ENCODE assay signal across 8 cellular contexts in the genomic region with DNA sequence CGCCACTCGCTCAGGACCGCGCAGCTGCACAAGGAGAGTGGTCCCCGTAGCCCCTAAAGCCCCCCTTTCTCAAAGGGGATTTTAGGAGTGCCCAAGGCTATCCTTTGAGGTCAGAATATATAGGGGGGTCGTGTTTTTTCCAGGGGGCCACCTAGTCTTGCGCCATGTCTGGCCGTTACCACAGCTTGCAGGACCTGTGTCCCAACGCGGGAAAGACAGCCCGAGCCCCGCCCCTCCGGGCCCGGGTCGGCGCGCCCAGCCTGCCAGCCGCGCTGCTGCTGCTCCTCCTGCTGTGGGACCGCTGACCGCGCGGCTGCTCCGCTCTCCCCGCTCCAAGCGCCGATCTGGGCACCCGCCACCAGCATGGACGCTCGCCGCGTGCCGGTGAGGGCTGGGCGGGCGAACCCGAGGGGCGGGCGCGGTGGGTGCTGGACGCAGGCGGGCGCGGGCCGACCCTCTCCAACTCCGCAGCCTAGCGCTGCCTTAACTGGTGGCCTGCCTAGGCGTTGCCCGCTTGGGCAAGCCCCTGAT. TPM values are rescaled to one million over a fixed set of nuclear protein-coding genes. Genes with fewer than 3 reads are reported as not detected.
A peak's percentile ranks its signal among the peaks of the same experiment; 100 is the strongest.
DNase-seq lines count a peak whose midpoint lies in the region; ATAC-seq and TF ChIP-seq lines count a peak whose summit lies in the region.

A gene (plus strand): TSS at position 272 of the 531 bp plus-strand sequence. CDS start 92 bp downstream, at position 364.

- no peaks in the 10 kb centered on the region for H3K9me3 Mint-ChIP-seq in T-helper 2 cell treated with Interferon-gamma antibody and Interleukin-4, amounts not matched to agents 5 μg/mL and 100 μg/mL, for 36 hours
- H3K9me3 Mint-ChIP-seq in brain: peaks cover 0 to 4% (median 2%) of the 10 kb centered on the region in 5 experiments

- peaks cover 56% of the 10 kb centered on the region for H3K4me1 Mint-ChIP-seq in T-helper 2 cell treated with Interferon-gamma antibody and Interleukin-4, amounts not matched to agents 5 μg/mL and 100 μg/mL, for 36 hours (ENCODE audit: low read depth)
- peaks cover 56% of the 10 kb centered on the region for H3K4me1 Mint-ChIP-seq in brain

- H3K27ac Mint-ChIP-seq in T-helper 2 cell treated with Interferon-gamma antibody and Interleukin-4, amounts not matched to agents 5 μg/mL and 100 μg/mL, for 36 hours: peak within 1 kb of the TSS; percentile 98
- peak within 1 kb of the TSS; percentile 72 to 97 (median 92) for H3K27ac Mint-ChIP-seq in brain

- H3K4me3 Mint-ChIP-seq in T-helper 2 cell treated with Interferon-gamma antibody and Interleukin-4, amounts not matched to agents 5 μg/mL and 100 μg/mL, for 36 hours: peak within 1 kb of the TSS; percentile 95
- H3K4me3 Mint-ChIP-seq in brain: peak within 1 kb of the TSS; percentile 84 to 95 (median 93)

- H3K27me3 Mint-ChIP-seq in T-helper 2 cell treated with Interferon-gamma antibody and Interleukin-4, amounts not matched to agents 5 μg/mL and 100 μg/mL, for 36 hours (ENCODE audit: low read depth): peaks cover 12% of the 10 kb centered on the region
- H3K27me3 Mint-ChIP-seq in brain: peaks cover 18% of the 10 kb centered on the region

- no peak for TF ChIP-seq CTCF in brain (conservative IDR thresholded peaks at IDR 0.05)

- H3K36me3 Mint-ChIP-seq in T-helper 2 cell treated with Interferon-gamma antibody and Interleukin-4, amounts not matched to agents 5 μg/mL and 100 μg/mL, for 36 hours (ENCODE audit: low read depth): peaks cover 25% of the 10 kb centered on the region
- H3K36me3 Mint-ChIP-seq in brain: no peaks in the 10 kb centered on the region

- DNase-seq in NCI-H1436 (lab: John Stamatoyannopoulos, UW) (peak; percentile 75), NCI-H1436 treated with DMSO at 0.1 percent for 48 hours (lab: John Stamatoyannopoulos, UW) (no peak), NCI-H1105 treated with DMSO at 0.1 percent for 48 hours (lab: John Stamatoyannopoulos, UW) (peak; percentile 70), iPS-NIHi11 (ENCODE audit: low spot score) (peak; percentile 91)
- peak; percentile 81 for DNase-seq in T-helper 2 cell treated with Interferon-gamma antibody and Interleukin-4, amounts not matched to agents 5 μg/mL and 100 μg/mL, for 36 hours (ENCODE audit: low spot score)
- peak; percentile 52 to 69 (median 61) for DNase-seq in stimulated activated CD4-positive, alpha-beta T cell treated with anti-CD3 and anti-CD28 coated beads, Interleukin-12 subunit alpha, Interleukin-12 subunit beta, amount 100 ng/mL, for 48 hours (ENCODE audit: low read depth in 2 of 3, low spot score in 1 of 3)

- ATAC-seq in HG02678 (IDR thresholded peaks at IDR 0.05; ENCODE audit: unreplicated experiment): peak; percentile 62

RNA-seq across cellular contexts. Expression of the gene that starts here (rescaled TPM):
- polyA plus RNA-seq in brain (ENCODE audit: insufficient read depth, low read depth, low replicate concordance): 25.0 TPM
